22 cellular contexts compared by ENCODE assay signal in the genomic region with DNA sequence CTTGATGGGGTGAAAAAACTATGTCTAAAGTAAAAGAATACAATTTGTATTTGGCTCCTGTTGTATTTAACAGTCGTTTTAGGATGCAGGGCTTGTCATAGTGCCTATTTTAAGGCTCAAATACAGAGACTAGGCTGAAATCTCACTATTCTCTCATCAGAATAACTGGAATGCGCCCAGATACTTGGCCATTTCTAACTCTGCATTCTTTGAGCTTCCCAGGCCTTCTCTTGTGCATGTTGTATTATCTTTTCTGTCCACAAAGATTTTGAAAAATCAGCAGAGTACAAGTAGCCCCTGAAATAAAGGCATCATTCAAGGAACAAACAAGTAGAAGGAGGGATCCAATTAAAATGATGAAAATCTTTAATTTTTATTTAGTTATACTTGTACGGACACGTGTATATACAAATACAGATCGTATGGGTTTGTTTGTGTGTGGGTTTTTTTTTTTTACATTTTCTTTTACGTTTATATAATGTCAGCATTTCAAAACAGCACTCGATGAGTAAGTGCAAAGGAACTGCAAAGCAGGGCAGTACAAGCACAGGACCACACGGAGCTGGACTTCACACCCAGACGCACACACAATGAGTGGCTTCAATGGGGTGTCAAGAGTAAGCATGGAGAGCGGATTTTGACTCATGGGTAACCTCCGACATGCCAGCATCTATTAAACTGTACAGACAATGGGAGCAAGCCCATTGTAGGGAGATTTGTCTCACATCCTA.
DNase-seq lines count a peak whose midpoint lies in the region; ATAC-seq and TF ChIP-seq lines count a peak whose summit lies in the region.
"Had no signal": no experiment of that assay in that cellular context is flagged by ENCODE, and none has a peak within 500 bp of the region (broad histone marks: within the 10 kb centered on the region; RNA-seq: fewer than 3 reads in every experiment).

No MANE protein-coding gene starts in this region.

- H3K27ac Mint-ChIP-seq in endothelial cell (ENCODE audit: unreplicated experiment) = peak overlapping the region; percentile 65
- peak overlapping the region; percentile 69 for H3K27ac Mint-ChIP-seq in nephron progenitor cell
- H3K27ac Mint-ChIP-seq in activated T-helper 1 cell treated with anti-CD3 and anti-CD28 coated beads, Interleukin-12 subunit alpha, Interleukin-12 subunit beta, Interleukin-2, Interleukin-4 antibody, amounts not matched to agents 30 ng/mL and 10 ng/mL and 1 ng/mL, durations not matched to agents 14 hours and 24 hours and 36 hours = no peak overlapping the region
- H3K27ac Mint-ChIP-seq: activated CD4-positive, alpha-beta T cell treated with anti-CD3 and anti-CD28 coated beads for 36 hours; activated naive CD8-positive, alpha-beta T cell treated with anti-CD3 and anti-CD28 coated beads, Interleukin-2, amount 50 U/mL, for 24 hours; HFFc6; naive B cell had no signal

- no peaks in the 10 kb centered on the region for H3K27me3 ChIP-seq in RWPE2 (ENCODE audit: insufficient read depth, poor library complexity, severe bottlenecking)

- intact Hi-C loops in activated T-helper 1 cell treated with anti-CD3 and anti-CD28 coated beads, Interleukin-12 subunit alpha, Interleukin-12 subunit beta, Interleukin-2, Interleukin-4 antibody, amounts not matched to agents 30 ng/mL and 10 ng/mL and 1 ng/mL, durations not matched to agents 14 hours and 24 hours and 36 hours (cut with micrococcal nuclease) = no loop called here

- no peaks in the 10 kb centered on the region for H3K9me3 ChIP-seq in RWPE2 (ENCODE audit: severe bottlenecking)

- in situ Hi-C loops in Caki2 (cut with HindIII; ENCODE audit: low pct_unique_long_range_greater_than_20kb, low sequenced_read_pairs) = no loop called here

- H3K36me3 Mint-ChIP-seq in endothelial cell (ENCODE audit: low read depth, unreplicated experiment) (no peaks in the 10 kb centered on the region), nephron progenitor cell (ENCODE audit: low read depth) (peaks cover 20% of the 10 kb centered on the region)
- no peaks in the 10 kb centered on the region for H3K36me3 Mint-ChIP-seq in activated T-helper 1 cell treated with anti-CD3 and anti-CD28 coated beads, Interleukin-12 subunit alpha, Interleukin-12 subunit beta, Interleukin-2, Interleukin-4 antibody, amounts not matched to agents 30 ng/mL and 10 ng/mL and 1 ng/mL, durations not matched to agents 14 hours and 24 hours and 36 hours (ENCODE audit: low read depth)
- H3K36me3 Mint-ChIP-seq: naive B cell had no signal

- peaks cover 13% of the 10 kb centered on the region for H3K4me1 ChIP-seq in RWPE2 (ENCODE audit: insufficient read depth, poor library complexity, severe bottlenecking)

- H3K27ac ChIP-seq in RWPE2 (ENCODE audit: poor library complexity, severe bottlenecking) = no peak overlapping the region
- H3K27ac ChIP-seq: KMS-11, parathyroid adenoma, skin epidermis had no signal

- H3K4me3 Mint-ChIP-seq in endothelial cell (ENCODE audit: unreplicated experiment) = no peak overlapping the region
- no peak overlapping the region for H3K4me3 Mint-ChIP-seq in nephron progenitor cell
- no peak overlapping the region for H3K4me3 Mint-ChIP-seq in activated T-helper 1 cell treated with anti-CD3 and anti-CD28 coated beads, Interleukin-12 subunit alpha, Interleukin-12 subunit beta, Interleukin-2, Interleukin-4 antibody, amounts not matched to agents 30 ng/mL and 10 ng/mL and 1 ng/mL, durations not matched to agents 14 hours and 24 hours and 36 hours
- H3K4me3 Mint-ChIP-seq: activated CD4-positive, alpha-beta T cell treated with anti-CD3 and anti-CD28 coated beads for 36 hours; activated naive CD8-positive, alpha-beta T cell treated with anti-CD3 and anti-CD28 coated beads, Interleukin-2, amount 50 U/mL, for 24 hours; HFFc6; naive B cell had no signal

- H3K9me3 Mint-ChIP-seq in endothelial cell (ENCODE audit: unreplicated experiment) = no peaks in the 10 kb centered on the region
- H3K9me3 Mint-ChIP-seq in nephron progenitor cell = no peaks in the 10 kb centered on the region
- no peaks in the 10 kb centered on the region for H3K9me3 Mint-ChIP-seq in activated T-helper 1 cell treated with anti-CD3 and anti-CD28 coated beads, Interleukin-12 subunit alpha, Interleukin-12 subunit beta, Interleukin-2, Interleukin-4 antibody, amounts not matched to agents 30 ng/mL and 10 ng/mL and 1 ng/mL, durations not matched to agents 14 hours and 24 hours and 36 hours
- H3K9me3 Mint-ChIP-seq: activated naive CD8-positive, alpha-beta T cell treated with anti-CD3 and anti-CD28 coated beads, Interleukin-2, amount 50 U/mL, for 24 hours; naive B cell had no signal

- no peak for TF ChIP-seq CTCF in RWPE2 (IDR thresholded peaks at IDR 0.05; ENCODE audit: poor library complexity, severe bottlenecking)
- TF ChIP-seq CTCF in endothelial cell (IDR thresholded peaks at IDR 0.05; ENCODE audit: unreplicated experiment) = no peak
- TF ChIP-seq CTCF in nephron progenitor cell (IDR thresholded peaks at IDR 0.05) = no peak

- no peaks in the 10 kb centered on the region for H3K36me3 ChIP-seq in RWPE2 (ENCODE audit: low read depth)

- H3K27me3 Mint-ChIP-seq in endothelial cell (ENCODE audit: unreplicated experiment) (no peaks in the 10 kb centered on the region), nephron progenitor cell (ENCODE audit: low read depth, poor library complexity) (no peaks in the 10 kb centered on the region)
- H3K27me3 Mint-ChIP-seq in activated T-helper 1 cell treated with anti-CD3 and anti-CD28 coated beads, Interleukin-12 subunit alpha, Interleukin-12 subunit beta, Interleukin-2, Interleukin-4 antibody, amounts not matched to agents 30 ng/mL and 10 ng/mL and 1 ng/mL, durations not matched to agents 14 hours and 24 hours and 36 hours (ENCODE audit: insufficient read depth) = peaks cover 6% of the 10 kb centered on the region
- H3K27me3 Mint-ChIP-seq: naive B cell had no signal

- H3K4me3 ChIP-seq in RWPE2 (ENCODE audit: severe bottlenecking) = no peak overlapping the region
- H3K4me3 ChIP-seq: lung, skin epidermis had no signal

- DNase-seq in Caki2 (ENCODE audit: low read depth) (peak; percentile 67), RWPE2 (ENCODE audit: low spot score) (no peak), endothelial cell (ENCODE audit: low spot score) (no peak), nephron progenitor cell (no peak), NCI-H1092 treated with DMSO at 0.1 percent for 48 hours (lab: John Stamatoyannopoulos, UW) (no peak), NCI-H2107 (lab: John Stamatoyannopoulos, UW) (no peak)
- no peak for DNase-seq in activated T-helper 1 cell treated with anti-CD3 and anti-CD28 coated beads, Interleukin-12 subunit alpha, Interleukin-12 subunit beta, Interleukin-2, Interleukin-4 antibody, amounts not matched to agents 30 ng/mL and 10 ng/mL and 1 ng/mL, durations not matched to agents 14 hours and 24 hours and 36 hours (ENCODE audit: low spot score)
- DNase-seq: ACHN; activated CD4-positive, alpha-beta T cell treated with anti-CD3 and anti-CD28 coated beads for 36 hours; activated naive CD8-positive, alpha-beta T cell treated with anti-CD3 and anti-CD28 coated beads, Interleukin-2, amount 50 U/mL, for 24 hours; caudate nucleus; HFFc6; islet precursor cell; naive B cell; NCI-H2029; NCI-H446; stimulated activated CD4-positive, alpha-beta T cell treated with anti-CD3 and anti-CD28 coated beads, Interleukin-4, amount 100 ng/mL, for 4 hours had no signal

- ATAC-seq in RWPE2 (ENCODE audit: low read depth) (peak; percentile 48), HG03196 (IDR thresholded peaks at IDR 0.05; ENCODE audit: unreplicated experiment) (no peak)
- ATAC-seq: activated CD4-positive, alpha-beta T cell treated with anti-CD3 and anti-CD28 coated beads for 36 hours; activated naive CD8-positive, alpha-beta T cell treated with anti-CD3 and anti-CD28 coated beads, Interleukin-2, amount 50 U/mL, for 24 hours had no signal

- H3K4me1 Mint-ChIP-seq in endothelial cell (ENCODE audit: unreplicated experiment) = peaks cover 5% of the 10 kb centered on the region
- peaks cover 35% of the 10 kb centered on the region for H3K4me1 Mint-ChIP-seq in nephron progenitor cell
- H3K4me1 Mint-ChIP-seq in activated T-helper 1 cell treated with anti-CD3 and anti-CD28 coated beads, Interleukin-12 subunit alpha, Interleukin-12 subunit beta, Interleukin-2, Interleukin-4 antibody, amounts not matched to agents 30 ng/mL and 10 ng/mL and 1 ng/mL, durations not matched to agents 14 hours and 24 hours and 36 hours (ENCODE audit: low read depth) = no peaks in the 10 kb centered on the region
- H3K4me1 Mint-ChIP-seq: activated CD4-positive, alpha-beta T cell treated with anti-CD3 and anti-CD28 coated beads for 36 hours; activated naive CD8-positive, alpha-beta T cell treated with anti-CD3 and anti-CD28 coated beads, Interleukin-2, amount 50 U/mL, for 24 hours had no signal
